In the genomic region with DNA sequence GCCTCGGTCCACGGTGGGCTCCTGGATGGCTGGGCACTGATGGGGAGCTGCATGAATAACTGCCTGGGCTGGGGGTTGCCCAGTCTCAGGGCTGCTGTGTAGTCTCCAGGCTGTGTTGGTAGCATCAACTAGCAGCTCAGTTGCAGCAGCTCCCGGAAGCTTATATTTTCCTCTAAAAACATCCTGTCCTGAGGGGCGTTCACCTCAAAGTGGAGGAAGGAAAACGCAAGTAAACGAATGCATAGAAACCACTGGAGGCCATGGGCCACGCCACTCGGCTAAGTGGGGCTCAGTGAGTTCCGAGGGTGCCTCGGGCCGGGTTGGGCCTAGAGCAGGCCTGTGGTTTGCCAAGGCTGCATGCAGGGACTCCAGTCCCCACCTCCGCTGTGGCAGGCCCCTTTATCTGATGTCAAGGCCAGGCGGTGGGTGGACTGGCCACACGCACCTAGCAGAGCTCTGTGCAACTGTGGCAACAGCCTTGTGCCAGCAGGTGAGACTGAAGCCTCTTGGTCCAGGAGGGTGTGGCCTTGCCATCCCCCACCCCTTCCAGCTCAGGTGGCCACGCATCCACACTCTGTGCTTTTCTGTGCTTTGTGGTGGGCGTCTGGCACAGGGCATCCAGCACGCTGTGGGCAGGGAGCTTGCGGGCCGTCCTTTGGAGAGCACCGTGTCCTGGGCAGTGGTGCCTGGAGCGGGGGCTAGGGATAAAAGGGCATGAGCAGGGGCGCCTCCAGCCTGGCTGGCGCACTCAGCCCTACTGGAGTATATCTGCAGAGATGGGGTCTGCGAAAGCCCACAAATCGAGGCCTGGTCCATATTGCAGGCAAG, we compare ENCODE assay signal across 18 cellular contexts. TPM values are rescaled to one million over a fixed set of nuclear protein-coding genes. Genes with fewer than 3 reads are reported as not detected.
A peak's percentile ranks its signal among the peaks of the same experiment; 100 is the strongest.
DNase-seq lines count a peak whose midpoint lies in the region; ATAC-seq and TF ChIP-seq lines count a peak whose summit lies in the region.
"Had no signal": no experiment of that assay in that cellular context is flagged by ENCODE, and none has a peak within 500 bp of the region (broad histone marks: within the 10 kb centered on the region; RNA-seq: fewer than 3 reads in every experiment).

No MANE protein-coding gene starts in this region.

- peaks cover 80% of the 10 kb centered on the region for H3K79me2 ChIP-seq in osteoblast (ENCODE audit: insufficient read depth, low read length)

- peaks cover 9% of the 10 kb centered on the region for H3K36me3 Mint-ChIP-seq in activated T-cell treated with anti-CD3 and anti-CD28 coated beads, Interleukin-2, amount 50 U/mL, for 4 hours (ENCODE audit: insufficient read depth)
- H3K36me3 Mint-ChIP-seq in T-helper 1 cell treated with Interleukin-12 subunit alpha and Interleukin-12 subunit beta and Interleukin-4 antibody, amounts not matched to agents 30 μg/mL and 1 μg/mL, for 36 hours (ENCODE audit: low read depth): peaks cover 44% of the 10 kb centered on the region

- DNase-seq in activated T-cell treated with anti-CD3 and anti-CD28 coated beads, Interleukin-2, amount 50 U/mL, for 4 hours: no peak
- no peak for DNase-seq in activated T-cell treated with anti-CD3 and anti-CD28 coated beads, Interleukin-2, amount 50 U/mL, for 1 hour
- DNase-seq in central memory CD4-positive, alpha-beta T cell: peak; percentile 46
- DNase-seq in osteoblast (ENCODE audit: insufficient read length, low spot score, missing footprints): peak; percentile 50
- DNase-seq: COR-L47; H9; NCI-H2029; NCI-H526; PC-3; stimulated activated CD4-positive, alpha-beta T cell treated with anti-CD3 and anti-CD28 coated beads, Interleukin-4, amount 100 ng/mL, for 4 hours had no signal

- H3K9me3 Mint-ChIP-seq in activated T-cell treated with anti-CD3 and anti-CD28 coated beads, Interleukin-2, amount 50 U/mL, for 4 hours: no peaks in the 10 kb centered on the region
- no peaks in the 10 kb centered on the region for H3K9me3 Mint-ChIP-seq in T-helper 1 cell treated with Interleukin-12 subunit alpha and Interleukin-12 subunit beta and Interleukin-4 antibody, amounts not matched to agents 30 μg/mL and 1 μg/mL, for 36 hours
- H3K9me3 Mint-ChIP-seq: H9 had no signal

- no peak overlapping the region for H3K4me3 ChIP-seq in osteoblast (ENCODE audit: insufficient read depth, low read length)
- H3K4me3 ChIP-seq: GM12878, hepatocyte had no signal

- H3K4me1 Mint-ChIP-seq in activated T-cell treated with anti-CD3 and anti-CD28 coated beads, Interleukin-2, amount 50 U/mL, for 4 hours (ENCODE audit: low read depth): peaks cover 99% of the 10 kb centered on the region
- peaks cover 75% of the 10 kb centered on the region for H3K4me1 Mint-ChIP-seq in T-helper 1 cell treated with Interleukin-12 subunit alpha and Interleukin-12 subunit beta and Interleukin-4 antibody, amounts not matched to agents 30 μg/mL and 1 μg/mL, for 36 hours (ENCODE audit: low read depth)

- H3K4me2 ChIP-seq in osteoblast (ENCODE audit: insufficient read depth, low read length): no peak overlapping the region
- H3K4me2 ChIP-seq: hepatocyte had no signal

- H3K4me3 Mint-ChIP-seq in activated T-cell treated with anti-CD3 and anti-CD28 coated beads, Interleukin-2, amount 50 U/mL, for 4 hours: peak overlapping the region; percentile 72
- H3K4me3 Mint-ChIP-seq in T-helper 1 cell treated with Interleukin-12 subunit alpha and Interleukin-12 subunit beta and Interleukin-4 antibody, amounts not matched to agents 30 μg/mL and 1 μg/mL, for 36 hours: peak overlapping the region; percentile 86
- H3K4me3 Mint-ChIP-seq: H9 had no signal

- peaks cover 39% of the 10 kb centered on the region for H4K20me1 ChIP-seq in osteoblast (ENCODE audit: insufficient read depth, low read length)

- H2AFZ ChIP-seq in osteoblast (ENCODE audit: low read length): no peak overlapping the region
- H2AFZ ChIP-seq: hepatocyte, parathyroid adenoma had no signal

- no peak for TF ChIP-seq CTCF in osteoblast (IDR thresholded peaks at IDR 0.05; ENCODE audit: extremely low read depth, low read depth, low read length)

- H3K27ac ChIP-seq in osteoblast (ENCODE audit: low read depth, low read length): no peak overlapping the region
- H3K27ac ChIP-seq: hepatocyte, parathyroid adenoma, VCaP had no signal

- ATAC-seq in activated T-cell treated with anti-CD3 and anti-CD28 coated beads, Interleukin-2, amount 50 U/mL, for 4 hours: no peak
- no peak for ATAC-seq in GM21423 (IDR thresholded peaks at IDR 0.05; ENCODE audit: unreplicated experiment)
- no peak for ATAC-seq in HG03439 (IDR thresholded peaks at IDR 0.05; ENCODE audit: unreplicated experiment)
- no peak for ATAC-seq in GM21576 (IDR thresholded peaks at IDR 0.05; ENCODE audit: unreplicated experiment)
- ATAC-seq: GM12878, PC-3 had no signal

- H3K27ac Mint-ChIP-seq in T-helper 1 cell treated with Interleukin-12 subunit alpha and Interleukin-12 subunit beta and Interleukin-4 antibody, amounts not matched to agents 30 μg/mL and 1 μg/mL, for 36 hours: peak overlapping the region; percentile 85
- H3K27ac Mint-ChIP-seq: H9 had no signal

- H3K4me1 ChIP-seq in osteoblast (ENCODE audit: insufficient read depth, low read length): peaks cover 29% of the 10 kb centered on the region

- no peaks in the 10 kb centered on the region for H3K27me3 ChIP-seq in osteoblast (ENCODE audit: insufficient read depth, low read length)
- H3K27me3 ChIP-seq: hepatocyte had no signal

- H3K9me3 ChIP-seq in osteoblast (ENCODE audit: low read depth, low read length): no peaks in the 10 kb centered on the region

- no peaks in the 10 kb centered on the region for H3K27me3 Mint-ChIP-seq in activated T-cell treated with anti-CD3 and anti-CD28 coated beads, Interleukin-2, amount 50 U/mL, for 4 hours (ENCODE audit: low read depth)
- H3K27me3 Mint-ChIP-seq in T-helper 1 cell treated with Interleukin-12 subunit alpha and Interleukin-12 subunit beta and Interleukin-4 antibody, amounts not matched to agents 30 μg/mL and 1 μg/mL, for 36 hours (ENCODE audit: low read depth): peaks cover 16% of the 10 kb centered on the region

- peaks cover 18% of the 10 kb centered on the region for H3K36me3 ChIP-seq in osteoblast (ENCODE audit: insufficient read depth, low read length)

RNA-seq across cellular contexts. Expression of a gene that starts 15.1 kb away (rescaled TPM):
- 10 to 100 TPM; 34.4 to 49.7 (median 37.3) TPM for total RNA-seq in activated T-cell treated with anti-CD3 and anti-CD28 coated beads, Interleukin-2, amount 50 U/mL, for 4 hours
- 2.9 and 3.3 TPM in 2 replicates for total RNA-seq in osteoblast

RNA-seq across cellular contexts. Expression of a gene that starts 47.1 kb away (rescaled TPM):
- total RNA-seq in activated T-cell treated with anti-CD3 and anti-CD28 coated beads, Interleukin-2, amount 50 U/mL, for 4 hours: 100 to 1,000 TPM; 273 to 286 (median 282) TPM
- total RNA-seq in osteoblast: 123 and 145 TPM in 2 replicates

Comparison
In these comparisons a context has a peak if more than half of its experiments do, and no peak if none do; other contexts are left out.
1. DNase-seq: peak in central memory CD4-positive, alpha-beta T cell (single experiment) and osteoblast (single experiment); none in activated T-cell treated with anti-CD3 and anti-CD28 coated beads, Interleukin-2, amount 50 U/mL, for 4 hours (single experiment) and activated T-cell treated with anti-CD3 and anti-CD28 coated beads, Interleukin-2, amount 50 U/mL, for 1 hour (single experiment).